Comparison of ENCODE assay signal across 1 cellular context in genomic region chr15:59176653-59177444, GRCh38.
A peak's percentile ranks its signal among the peaks of the same experiment; 100 is the strongest.
TF ChIP-seq lines count a peak whose summit lies in the region.

No MANE protein-coding gene starts in this region.

TF ChIP-seq in GM12878, 131 proteins besides CTCF, POLR2A, EP300 and RAD21:
- no peak for TF ChIP-seq RCOR1 (conservative IDR thresholded peaks at IDR 0.05; ENCODE audit: low read depth, low read length)
- no peak for TF ChIP-seq CREM (IDR thresholded peaks at IDR 0.05; ENCODE audit: low read depth)
- TF ChIP-seq RUNX3 (IDR thresholded peaks at IDR 0.05; ENCODE audit: low read length): peak; percentile 20; the same call in 1 of the 2 replicates
- TF ChIP-seq BMI1 (IDR thresholded peaks at IDR 0.05; ENCODE audit: borderline replicate concordance): no peak
- peak; percentile 39; the same call in 1 of the 2 replicates for TF ChIP-seq NFIC (IDR thresholded peaks at IDR 0.05; ENCODE audit: low read depth, low read length)
- TF ChIP-seq SKIL (IDR thresholded peaks at IDR 0.05; ENCODE audit: low read depth, poor library complexity, severe bottlenecking): no peak
